In genomic region chr7:5665106-5666025, GRCh38 we compare ENCODE assay signal across 1 cellular context.
TF ChIP-seq lines count a peak whose summit lies in the region.

No MANE protein-coding gene starts in this region.

TF ChIP-seq in K562, 482 proteins besides CTCF, POLR2A, EP300 and RAD21 (continued from another document and continues in another):
- no peak for TF ChIP-seq IRF9 (tag; IDR thresholded peaks at IDR 0.05)
- peak; percentile 64; the same call in 1 of the 2 replicates for TF ChIP-seq CC2D1A (IDR thresholded peaks at IDR 0.05)
- TF ChIP-seq PBX2 (CRISPR knock-in tag; IDR thresholded peaks at IDR 0.05; ENCODE audit: low read depth), result no peak
- no peak for TF ChIP-seq PBX2 (tag; conservative IDR thresholded peaks at IDR 0.05; ENCODE audit: low read depth)
- no peak for TF ChIP-seq ZBTB12 (CRISPR knock-in tag; IDR thresholded peaks at IDR 0.05)
- TF ChIP-seq TCF3 (CRISPR knock-in tag; IDR thresholded peaks at IDR 0.05), result no peak
- no peak for TF ChIP-seq ZNF134 (CRISPR knock-in tag; conservative IDR thresholded peaks at IDR 0.05)
- TF ChIP-seq RAD51 (IDR thresholded peaks at IDR 0.05; ENCODE audit: borderline replicate concordance, low read depth), result no peak
- TF ChIP-seq NCOA2 (IDR thresholded peaks at IDR 0.05; ENCODE audit: partially characterized antibody in 2 of 2), result no peak
- no peak for TF ChIP-seq ZC3H11A (IDR thresholded peaks at IDR 0.05; ENCODE audit: low read depth, low read length)
- peak; percentile 19; the same call in 1 of the 2 replicates for TF ChIP-seq JUND (IDR thresholded peaks at IDR 0.05; ENCODE audit: borderline replicate concordance, low read depth, low read length)
- no peak for TF ChIP-seq JUND (tag; IDR thresholded peaks at IDR 0.05; ENCODE audit: borderline replicate concordance, low read depth, low read length)
- no peak for TF ChIP-seq TBL1XR1 (IDR thresholded peaks at IDR 0.05; ENCODE audit: low read length in 2 of 2)
- no peak for TF ChIP-seq HNRNPUL1 (IDR thresholded peaks at IDR 0.05; ENCODE audit: low read length)
- no peak for TF ChIP-seq ZNF175 (CRISPR knock-in tag; IDR thresholded peaks at IDR 0.05; ENCODE audit: low read depth)
- TF ChIP-seq HINFP (tag; conservative IDR thresholded peaks at IDR 0.05; ENCODE audit: low read depth), result no peak
- TF ChIP-seq ZNF785 (CRISPR knock-in tag; IDR thresholded peaks at IDR 0.05), result no peak
- TF ChIP-seq ZBTB8A (IDR thresholded peaks at IDR 0.05; ENCODE audit: partially characterized antibody), result no peak
- TF ChIP-seq HMBOX1 (IDR thresholded peaks at IDR 0.05), result no peak
- TF ChIP-seq CHD4 (IDR thresholded peaks at IDR 0.05; ENCODE audit: insufficient read depth, insufficient replicate concordance, low read depth, low read length, poor library complexity, severe bottlenecking), result no peak
- TF ChIP-seq SNIP1 (IDR thresholded peaks at IDR 0.05; ENCODE audit: low read depth), result no peak
- no peak for TF ChIP-seq PTBP1 (IDR thresholded peaks at IDR 0.05; ENCODE audit: low read depth, low read length)
- no peak for TF ChIP-seq ZNF830 (CRISPR knock-in tag; IDR thresholded peaks at IDR 0.05)
- TF ChIP-seq NFRKB (IDR thresholded peaks at IDR 0.05; ENCODE audit: low read depth), result no peak
- TF ChIP-seq FUS (optimal IDR thresholded peaks at IDR 0.05; ENCODE audit: low read depth, low read length), result no peak
- TF ChIP-seq SIX5 (IDR thresholded peaks at IDR 0.05; ENCODE audit: borderline replicate concordance in 1 of 2, insufficient read depth in 1 of 2, low read depth in 1 of 2, low read length in 2 of 2), result no peak
- 0 out of 2 replicates have a peak, but pooled peaks have one; percentile 0 for TF ChIP-seq ZNF384 (IDR thresholded peaks at IDR 0.05; ENCODE audit: low read depth, low read length)
- no peak for TF ChIP-seq ID3 (CRISPR knock-in tag; IDR thresholded peaks at IDR 0.05)
- no peak for TF ChIP-seq ID3 (tag; IDR thresholded peaks at IDR 0.05)
- TF ChIP-seq ZKSCAN1 (IDR thresholded peaks at IDR 0.05; ENCODE audit: low read depth, low read length), result no peak
- no peak for TF ChIP-seq MCM2 (IDR thresholded peaks at IDR 0.05; ENCODE audit: low read depth)
- TF ChIP-seq CTBP1 (IDR thresholded peaks at IDR 0.05; ENCODE audit: borderline replicate concordance), result 0 out of 2 replicates have a peak, but pooled peaks have one; percentile 24
- 0 out of 2 replicates have a peak, but pooled peaks have one; percentile 12 for TF ChIP-seq DMBX1 (CRISPR knock-in tag; IDR thresholded peaks at IDR 0.05; ENCODE audit: borderline replicate concordance)
- TF ChIP-seq E2F5 (CRISPR knock-in tag; IDR thresholded peaks at IDR 0.05), result no peak
- TF ChIP-seq ZBTB11 (CRISPR knock-in tag; IDR thresholded peaks at IDR 0.05), result no peak
- TF ChIP-seq POLR3A (IDR thresholded peaks at IDR 0.05; ENCODE audit: borderline replicate concordance, extremely low read depth, insufficient read depth, insufficient read length), result no peak
- no peak for TF ChIP-seq ZNF780A (CRISPR knock-in tag; IDR thresholded peaks at IDR 0.05)
- no peak for TF ChIP-seq BMI1 (IDR thresholded peaks at IDR 0.05; ENCODE audit: low read length)
- TF ChIP-seq TFAM (CRISPR knock-in tag; conservative IDR thresholded peaks at IDR 0.05), result no peak
- TF ChIP-seq ZNF311 (CRISPR knock-in tag; IDR thresholded peaks at IDR 0.05), result no peak
- TF ChIP-seq PTRF (tag; IDR thresholded peaks at IDR 0.05), result no peak
- peak in 1 of 2 experiments; percentile 50; a peak in 1 of 4 replicates for TF ChIP-seq MAZ (CRISPR knock-in tag; conservative IDR thresholded peaks at IDR 0.05 in 1 of 2, IDR thresholded peaks at IDR 0.05 in 1 of 2)
- no peak for TF ChIP-seq CREB3L1 (IDR thresholded peaks at IDR 0.05; ENCODE audit: borderline replicate concordance, low read depth)
- TF ChIP-seq TOE1 (IDR thresholded peaks at IDR 0.05; ENCODE audit: borderline replicate concordance), result no peak
- TF ChIP-seq TOE1 (CRISPR knock-in tag; IDR thresholded peaks at IDR 0.05; ENCODE audit: borderline replicate concordance, low read depth), result no peak
- no peak for TF ChIP-seq ZBTB26 (CRISPR knock-in tag; IDR thresholded peaks at IDR 0.05)
- no peak for TF ChIP-seq DDX20 (tag; IDR thresholded peaks at IDR 0.05; ENCODE audit: low read depth)
- TF ChIP-seq SPI1 (IDR thresholded peaks at IDR 0.05; ENCODE audit: borderline replicate concordance, low read depth, low read length), result no peak
- TF ChIP-seq CTCFL (IDR thresholded peaks at IDR 0.05; ENCODE audit: borderline replicate concordance, insufficient read depth, low read depth, low read length, poor library complexity, severe bottlenecking), result no peak
- TF ChIP-seq KLF10 (CRISPR knock-in tag; IDR thresholded peaks at IDR 0.05), result no peak
